ENCODE assay signal across 25 cellular contexts in genomic region chr20:34102342-34102741, GRCh38. TPM values are rescaled to one million over a fixed set of nuclear protein-coding genes. Genes with fewer than 3 reads are reported as not detected.
DNase-seq lines count a peak whose midpoint lies in the region; ATAC-seq, FAIRE-seq and TF ChIP-seq lines count a peak whose summit lies in the region.
"Had no signal": no experiment of that assay in that cellular context is flagged by ENCODE, and none has a peak within 500 bp of the region (broad histone marks: within the 10 kb centered on the region; RNA-seq: fewer than 3 reads in every experiment).

No MANE protein-coding gene starts in this region.

- H3K36me3 Mint-ChIP-seq in T-helper 1 cell treated with Interleukin-12 subunit alpha and Interleukin-12 subunit beta and Interleukin-4 antibody, amounts not matched to agents 30 μg/mL and 1 μg/mL, for 36 hours (ENCODE audit: low read depth) = peaks cover 59% of the 10 kb centered on the region
- H3K36me3 Mint-ChIP-seq in endothelial cell (ENCODE audit: low read depth, unreplicated experiment) = peaks cover 46% of the 10 kb centered on the region

- no peaks in the 10 kb centered on the region for H3K27me3 Mint-ChIP-seq in T-helper 1 cell treated with Interleukin-12 subunit alpha and Interleukin-12 subunit beta and Interleukin-4 antibody, amounts not matched to agents 30 μg/mL and 1 μg/mL, for 36 hours (ENCODE audit: low read depth)
- H3K27me3 Mint-ChIP-seq in endothelial cell (ENCODE audit: unreplicated experiment) = peaks cover 1% of the 10 kb centered on the region
- H3K27me3 Mint-ChIP-seq: stimulated activated naive B cell treated with anti-CD40 and anti-IgM and Interleukin-4, amounts not matched to agents 10 μg/mL and 1 μg/mL and 100 μg/mL, for 72 hours had no signal

- BruUV-seq in HepG2 (replicated peaks; lab: Mats Ljungman, UMichigan) = no TSS peak

- H3K4me2 ChIP-seq in HepG2 (ENCODE audit: low read depth, low read length) = no peak overlapping the region

- H3K4me3 ChIP-seq in HepG2 (replicated peaks in 1 of 3; ENCODE audit: insufficient read depth in 1 of 3, low read depth in 2 of 3, low read length in 3 of 3) (no peak overlapping the region), right lobe of liver (no peak overlapping the region), tibial nerve (no peak overlapping the region)
- H3K4me3 ChIP-seq: ascending aorta, HAP-1, heart right ventricle, left lung, MG63, mucosa of descending colon, psoas muscle, SJSA1, thyroid gland had no signal

- CTCF ChIA-PET in HepG2 (lab: Yijun Ruan, JAX; ENCODE audit: low intra/inter-chr PET ratio, low total read pairs) = no interaction called here

- no peaks in the 10 kb centered on the region for H3K9me3 ChIP-seq in HepG2 (ENCODE audit: low read length)
- no peaks in the 10 kb centered on the region for H3K9me3 ChIP-seq in right lobe of liver
- no peaks in the 10 kb centered on the region for H3K9me3 ChIP-seq in tibial nerve
- H3K9me3 ChIP-seq: ascending aorta, HAP-1, heart right ventricle, left lung, MG63, mucosa of descending colon, psoas muscle, SJSA1, thyroid gland had no signal

- in situ Hi-C loops in HepG2 (cut with HindIII; ENCODE audit: extremely low pct_ligation_motif_present, low pct_unique_long_range_greater_than_20kb) = no loop called here

- TF ChIP-seq RAD21 in HepG2 (CRISPR knock-in tag; IDR thresholded peaks at IDR 0.05) = no peak

- intact Hi-C loops in HepG2 (cut with micrococcal nuclease; ENCODE audit: unreplicated experiment) = no loop called here
- intact Hi-C loops in right lobe of liver (cut with DNase I) = no loop called here

- H3K36me3 ChIP-seq in HepG2 (replicated peaks in 1 of 2; ENCODE audit: control insufficient read depth in 1 of 2, insufficient read depth in 2 of 2, low read length in 2 of 2) = peaks cover 45 to 92% of the 10 kb centered on the region in 2 experiments
- peaks cover 0 to 81% (median 41%) of the 10 kb centered on the region in 4 donors for H3K36me3 ChIP-seq in right lobe of liver
- H3K36me3 ChIP-seq in tibial nerve = peaks cover 0 to 84% (median 6%) of the 10 kb centered on the region in 3 donors

- H3K27ac ChIP-seq in HepG2 (ENCODE audit: extremely low read length, insufficient read depth, low read length) (no peak overlapping the region), right lobe of liver (no peak overlapping the region), tibial nerve (no peak overlapping the region)
- H3K27ac ChIP-seq: ascending aorta, heart right ventricle, left lung, psoas muscle, SJSA1, thyroid gland, WERI-Rb-1 had no signal

- POLR2A ChIA-PET in HepG2 (lab: Yijun Ruan, JAX) = interaction anchor here (0.8 to 5.5 kb wide), 2 partner anchors 9 to 10 kb away, joined by 3 to 50 read pairs; partner anchors contain the start of gene EIF2S2

- TF ChIP-seq POLR2A in HepG2 (IDR thresholded peaks at IDR 0.05; ENCODE audit: insufficient read depth in 1 of 2, low read depth in 2 of 2, low read length in 2 of 2) (no peak), right lobe of liver (IDR thresholded peaks at IDR 0.05) (no peak), tibial nerve (IDR thresholded peaks at IDR 0.05) (no peak)

- FAIRE-seq in HepG2 (lab: Jason Lieb, UNC) = no peak

- TF ChIP-seq CTCF in HepG2 (CRISPR knock-in tag; IDR thresholded peaks at IDR 0.05) = no peak
- no peak for TF ChIP-seq CTCF in right lobe of liver (IDR thresholded peaks at IDR 0.05)
- no peak for TF ChIP-seq CTCF in endothelial cell (IDR thresholded peaks at IDR 0.05; ENCODE audit: unreplicated experiment)
- no peak for TF ChIP-seq CTCF in tibial nerve (IDR thresholded peaks at IDR 0.05)

- H2AFZ ChIP-seq in HepG2 (ENCODE audit: low read length) = no peak overlapping the region

- H3K9me3 Mint-ChIP-seq in T-helper 1 cell treated with Interleukin-12 subunit alpha and Interleukin-12 subunit beta and Interleukin-4 antibody, amounts not matched to agents 30 μg/mL and 1 μg/mL, for 36 hours = no peaks in the 10 kb centered on the region
- H3K9me3 Mint-ChIP-seq in endothelial cell (ENCODE audit: unreplicated experiment) = no peaks in the 10 kb centered on the region
- H3K9me3 Mint-ChIP-seq: stimulated activated naive B cell treated with anti-CD40 and anti-IgM and Interleukin-4, amounts not matched to agents 10 μg/mL and 1 μg/mL and 100 μg/mL, for 72 hours had no signal

- peaks cover 49% of the 10 kb centered on the region for H3K4me1 Mint-ChIP-seq in T-helper 1 cell treated with Interleukin-12 subunit alpha and Interleukin-12 subunit beta and Interleukin-4 antibody, amounts not matched to agents 30 μg/mL and 1 μg/mL, for 36 hours (ENCODE audit: low read depth)
- H3K4me1 Mint-ChIP-seq in endothelial cell (ENCODE audit: unreplicated experiment) = peaks cover 16% of the 10 kb centered on the region

- WGBS in HepG2 (ENCODE audit: low lambda C conversion rate) = 97% methylated on average over 2 of the region's 2 CpGs
- WGBS in right lobe of liver (ENCODE audit: insufficient coverage, low coverage, low lambda C conversion rate, missing lambda C conversion rate) = 100% methylated on average over 2 of the region's 2 CpGs
- WGBS in tibial nerve, 2 donors = 95 to 96% methylated on average over 2 of the region's 2 CpGs

- H3K27me3 ChIP-seq in HepG2 (ENCODE audit: control insufficient read depth in 1 of 2, insufficient read depth in 2 of 2, low read length in 2 of 2) (no peaks in the 10 kb centered on the region), right lobe of liver (no peaks in the 10 kb centered on the region), tibial nerve (no peaks in the 10 kb centered on the region)
- H3K27me3 ChIP-seq: ascending aorta, heart right ventricle, left lung, MG63, SJSA1, thyroid gland had no signal

- TF ChIP-seq EP300 in HepG2 (IDR thresholded peaks at IDR 0.05; ENCODE audit: low read depth in 2 of 2, low read length in 2 of 2) (no peak), HepG2 (CRISPR knock-in tag; IDR thresholded peaks at IDR 0.05; ENCODE audit: borderline replicate concordance) (no peak), tibial nerve (IDR thresholded peaks at IDR 0.05) (no peak)

- H3K79me2 ChIP-seq in HepG2 (ENCODE audit: insufficient read depth, low read length) = peaks cover 56% of the 10 kb centered on the region

- peaks cover 69% of the 10 kb centered on the region for H4K20me1 ChIP-seq in HepG2 (ENCODE audit: insufficient read depth, low read length)

- ATAC-seq in HepG2 (no peak), right lobe of liver (no peak)
- ATAC-seq: heart right ventricle; left lung; mucosa of descending colon; psoas muscle; stimulated activated naive B cell treated with anti-CD40 and anti-IgM and Interleukin-4, amounts not matched to agents 10 μg/mL and 1 μg/mL and 100 μg/mL, for 72 hours had no signal

- H3K9ac ChIP-seq in HepG2 (ENCODE audit: insufficient read depth, low read depth, low read length) = no peak overlapping the region

- peak overlapping the region; percentile 41 for H3K27ac Mint-ChIP-seq in T-helper 1 cell treated with Interleukin-12 subunit alpha and Interleukin-12 subunit beta and Interleukin-4 antibody, amounts not matched to agents 30 μg/mL and 1 μg/mL, for 36 hours
- H3K27ac Mint-ChIP-seq in endothelial cell (ENCODE audit: unreplicated experiment) = peak overlapping the region; percentile 8

- H3K4me3 Mint-ChIP-seq in T-helper 1 cell treated with Interleukin-12 subunit alpha and Interleukin-12 subunit beta and Interleukin-4 antibody, amounts not matched to agents 30 μg/mL and 1 μg/mL, for 36 hours = no peak overlapping the region
- H3K4me3 Mint-ChIP-seq in endothelial cell (ENCODE audit: unreplicated experiment) = no peak overlapping the region
- H3K4me3 Mint-ChIP-seq: stimulated activated naive B cell treated with anti-CD40 and anti-IgM and Interleukin-4, amounts not matched to agents 10 μg/mL and 1 μg/mL and 100 μg/mL, for 72 hours had no signal

- H3K4me1 ChIP-seq in HepG2 (ENCODE audit: insufficient read depth, low read length) (peaks cover 27% of the 10 kb centered on the region), right lobe of liver (peaks cover 0 to 6% (median 0%) of the 10 kb centered on the region in 4 donors), tibial nerve (peaks cover 0 to 25% (median 1%) of the 10 kb centered on the region in 4 donors)
- H3K4me1 ChIP-seq: ascending aorta, HAP-1, SJSA1, thyroid gland had no signal

- DNase-seq in T-helper 1 cell = no peak
- no peak for DNase-seq in HepG2 (ENCODE audit: low spot score)
- DNase-seq in right lobe of liver = no peak
- DNase-seq in endothelial cell (ENCODE audit: low spot score) = no peak
- DNase-seq in activated CD8-positive, alpha-beta memory T cell treated with anti-CD3 and anti-CD28 coated beads for 24 hours = no peak
- DNase-seq in anterior cingulate cortex (lab: John Stamatoyannopoulos, UW) = no peak
- no peak for DNase-seq in tibial nerve (ENCODE audit: low spot score in 2 of 2)
- DNase-seq: activated effector memory CD4-positive, alpha-beta T cell treated with anti-CD3 and anti-CD28 coated beads, Interleukin-2, amount 50 U/mL, for 16 hours; cerebellar nuclear complex; erythroblast; foreskin fibroblast; heart right ventricle; left lung; MG63; mucosa of descending colon; NCI-H1417; NCI-H524; psoas muscle; stimulated activated naive B cell treated with anti-CD40 and anti-IgM and Interleukin-4, amounts not matched to agents 10 μg/mL and 1 μg/mL and 100 μg/mL, for 72 hours; thyroid gland; WERI-Rb-1 had no signal

RNA-seq across cellular contexts. Expression of gene EIF2S2, which starts 9.7 kb away (rescaled TPM):
- total RNA-seq in HepG2 (2016; rRNA removed; fragmentation: Illumina TruSeq; extraction: Trizol) (213 and 316 TPM in 2 replicates), right lobe of liver (10 to 100 TPM; 16.7 to 50.6 (median 30.8) TPM), endothelial cell (ENCODE audit: unreplicated experiment) (107 TPM), tibial nerve (10 to 100 TPM; 32.8 to 43.1 (median 41.0) TPM)
- 51.0 and 51.7 TPM in 2 replicates for total RNA-seq in HepG2 (2016; cell fraction: cytosol; rRNA removed; fragmentation: Illumina TruSeq; extraction: Trizol; ENCODE audit: low read depth)
- 208 and 329 TPM in 2 replicates for total RNA-seq in HepG2 (2016; cell fraction: insoluble cytoplasmic fraction; rRNA removed; fragmentation: Illumina TruSeq; extraction: Trizol)
- total RNA-seq in HepG2 (2016; cell fraction: membrane; rRNA removed; fragmentation: Illumina TruSeq; extraction: Trizol) = 97.8 and 98.8 TPM in 2 replicates
- total RNA-seq in HepG2 (2016; cell fraction: nucleus; rRNA removed; fragmentation: Illumina TruSeq; extraction: Trizol) = 76.0 and 84.1 TPM in 2 replicates
- 102 and 126 TPM in 2 replicates for polyA plus RNA-seq in HepG2 (2011; rRNA removed)
- 63.0 and 92.8 TPM in 2 replicates for polyA plus RNA-seq in HepG2 (2011; cell fraction: cytosol; rRNA removed)
- 22.9 and 30.3 TPM in 2 replicates for polyA plus RNA-seq in HepG2 (2011; cell fraction: nucleus; rRNA removed)
- 143 and 178 TPM in 2 replicates for polyA plus RNA-seq in HepG2 (2012)
- 36.0 and 36.2 TPM in 2 replicates for polyA plus RNA-seq in HepG2 (2016; cell fraction: cytosol; fragmentation: Illumina TruSeq; extraction: Trizol; ENCODE audit: low read depth)
- 299 and 317 TPM in 2 replicates for polyA plus RNA-seq in HepG2 (2016; cell fraction: insoluble cytoplasmic fraction; fragmentation: Illumina TruSeq; extraction: Trizol; ENCODE audit: low read depth)
- 66.5 and 67.3 TPM in 2 replicates for polyA plus RNA-seq in HepG2 (2016; cell fraction: membrane; fragmentation: Illumina TruSeq; extraction: Trizol; ENCODE audit: low read depth)
- polyA plus RNA-seq in HepG2 (2016; cell fraction: nucleus; fragmentation: Illumina TruSeq; extraction: Trizol; ENCODE audit: insufficient read depth, low read depth) = 111 and 114 TPM in 2 replicates
- polyA minus RNA-seq in HepG2 (2011; rRNA and poly(A)+ RNA removed; ENCODE audit: low replicate concordance) = 27.1 and 39.1 TPM in 2 replicates
- 55.0 and 56.6 TPM in 2 replicates for polyA minus RNA-seq in HepG2 (2011; cell fraction: cytosol; rRNA and poly(A)+ RNA removed)
- 34.4 and 37.0 TPM in 2 replicates for polyA minus RNA-seq in HepG2 (2011; cell fraction: nucleus; rRNA and poly(A)+ RNA removed)
